ENCODE assay signal across 21 cellular contexts in genomic region chr3:123621510-123622189, GRCh38. TPM values are rescaled to one million over a fixed set of nuclear protein-coding genes. Genes with fewer than 3 reads are reported as not detected.
A peak's percentile ranks its signal among the peaks of the same experiment; 100 is the strongest.
DNase-seq lines count a peak whose midpoint lies in the region; ATAC-seq and TF ChIP-seq lines count a peak whose summit lies in the region.
"Had no signal": no experiment of that assay in that cellular context is flagged by ENCODE, and none has a peak within 500 bp of the region (broad histone marks: within the 10 kb centered on the region; RNA-seq: fewer than 3 reads in every experiment).

No MANE protein-coding gene starts in this region.

- no peak for ATAC-seq in HG03439 (IDR thresholded peaks at IDR 0.05; ENCODE audit: unreplicated experiment)
- no peak for ATAC-seq in effector memory CD8-positive, alpha-beta T cell (replicated peaks)

- TF ChIP-seq EP300 in transverse colon (IDR thresholded peaks at IDR 0.05; ENCODE audit: low read depth): no peak

- peaks cover 0 to 7% (median 4%) of the 10 kb centered on the region in 4 donors for H3K4me1 ChIP-seq in transverse colon

- H3K36me3 Mint-ChIP-seq in nephron progenitor cell (ENCODE audit: low read depth): peaks cover 14% of the 10 kb centered on the region
- no peaks in the 10 kb centered on the region for H3K36me3 Mint-ChIP-seq in effector memory CD8-positive, alpha-beta T cell (ENCODE audit: insufficient read depth)
- H3K36me3 Mint-ChIP-seq: mesothelial cell of epicardium had no signal

- H3K4me3 ChIP-seq in epithelial cell of esophagus (ENCODE audit: low read length): no peak overlapping the region
- no peak overlapping the region for H3K4me3 ChIP-seq in transverse colon
- H3K4me3 ChIP-seq: hepatocyte had no signal

- 86 to 96% methylated on average over 4 to 11 of the region's 11 CpGs for WGBS in transverse colon (ENCODE audit: low coverage in 1 of 2), 2 donors

- in situ Hi-C loops in transverse colon (cut with MboI; ENCODE audit: low pct_ligation_motif_present in 1 of 4, low pct_unique_long_range_greater_than_20kb in 1 of 4, low sequenced_read_pairs in 3 of 4): no loop called here

- H3K4me1 Mint-ChIP-seq in nephron progenitor cell: peaks cover 15% of the 10 kb centered on the region
- H3K4me1 Mint-ChIP-seq in effector memory CD8-positive, alpha-beta T cell (ENCODE audit: low read depth in 2 of 2): peaks cover 0 to 5% of the 10 kb centered on the region in 2 donors

- H3K9me3 Mint-ChIP-seq in nephron progenitor cell: no peaks in the 10 kb centered on the region
- no peaks in the 10 kb centered on the region for H3K9me3 Mint-ChIP-seq in effector memory CD8-positive, alpha-beta T cell
- H3K9me3 Mint-ChIP-seq: activated B cell treated with CpG ODN at 0.5 μM for 24 hours; activated T-helper 1 cell treated with anti-CD3 and anti-CD28 coated beads, Interleukin-12 subunit alpha, Interleukin-12 subunit beta, Interleukin-2, Interleukin-4 antibody, amounts not matched to agents 30 ng/mL and 10 ng/mL and 1 ng/mL, durations not matched to agents 14 hours and 24 hours and 36 hours; H9; mesothelial cell of epicardium; T-helper 1 cell treated with Interleukin-12 subunit alpha and Interleukin-12 subunit beta and Interleukin-4 antibody, amounts not matched to agents 30 μg/mL and 1 μg/mL, for 36 hours had no signal

- H3K36me3 ChIP-seq in transverse colon: peaks cover 0 to 10% (median 0%) of the 10 kb centered on the region in 4 donors

- H3K27me3 Mint-ChIP-seq in nephron progenitor cell (ENCODE audit: low read depth, poor library complexity): no peaks in the 10 kb centered on the region
- H3K27me3 Mint-ChIP-seq in effector memory CD8-positive, alpha-beta T cell: peaks cover 0 to 11% of the 10 kb centered on the region in 2 donors
- H3K27me3 Mint-ChIP-seq: activated B cell treated with CpG ODN at 0.5 μM for 24 hours had no signal

- TF ChIP-seq CTCF in VCaP (conservative IDR thresholded peaks at IDR 0.05) (no peak), epithelial cell of esophagus (IDR thresholded peaks at IDR 0.05; ENCODE audit: insufficient read depth, low read depth, low read length, missing control alignments) (no peak), nephron progenitor cell (IDR thresholded peaks at IDR 0.05) (no peak), transverse colon (IDR thresholded peaks at IDR 0.05) (no peak)

- DNase-seq in epithelial cell of esophagus (ENCODE audit: low read depth): peak; percentile 49
- no peak for DNase-seq in nephron progenitor cell
- DNase-seq in transverse colon: no peak
- DNase-seq in DMS153 treated with DMSO at 0.1 percent for 48 hours (lab: John Stamatoyannopoulos, UW; ENCODE audit: unreplicated experiment): no peak
- no peak for DNase-seq in effector memory CD8-positive, alpha-beta T cell
- DNase-seq: activated B cell treated with CpG ODN at 0.5 μM for 24 hours; caudate nucleus; effector memory CD4-positive, alpha-beta T cell; H9; islet precursor cell; NCI-H187; retina; Right ventricle myocardium superior; stimulated activated naive CD4-positive, alpha-beta T cell had no signal

- H3K27ac Mint-ChIP-seq in nephron progenitor cell: peak overlapping the region; percentile 54
- no peak overlapping the region for H3K27ac Mint-ChIP-seq in effector memory CD8-positive, alpha-beta T cell
- H3K27ac Mint-ChIP-seq: activated B cell treated with CpG ODN at 0.5 μM for 24 hours; activated T-helper 1 cell treated with anti-CD3 and anti-CD28 coated beads, Interleukin-12 subunit alpha, Interleukin-12 subunit beta, Interleukin-2, Interleukin-4 antibody, amounts not matched to agents 30 ng/mL and 10 ng/mL and 1 ng/mL, durations not matched to agents 14 hours and 24 hours and 36 hours; H9; mesothelial cell of epicardium; T-helper 1 cell treated with Interleukin-12 subunit alpha and Interleukin-12 subunit beta and Interleukin-4 antibody, amounts not matched to agents 30 μg/mL and 1 μg/mL, for 36 hours had no signal

- no peak for TF ChIP-seq POLR2A in transverse colon (IDR thresholded peaks at IDR 0.05)

- no peaks in the 10 kb centered on the region for H3K27me3 ChIP-seq in transverse colon
- H3K27me3 ChIP-seq: hepatocyte had no signal

- no peak overlapping the region for H3K4me3 Mint-ChIP-seq in nephron progenitor cell
- H3K4me3 Mint-ChIP-seq in effector memory CD8-positive, alpha-beta T cell: no peak overlapping the region
- H3K4me3 Mint-ChIP-seq: activated B cell treated with CpG ODN at 0.5 μM for 24 hours; activated T-helper 1 cell treated with anti-CD3 and anti-CD28 coated beads, Interleukin-12 subunit alpha, Interleukin-12 subunit beta, Interleukin-2, Interleukin-4 antibody, amounts not matched to agents 30 ng/mL and 10 ng/mL and 1 ng/mL, durations not matched to agents 14 hours and 24 hours and 36 hours; H9; mesothelial cell of epicardium; T-helper 1 cell treated with Interleukin-12 subunit alpha and Interleukin-12 subunit beta and Interleukin-4 antibody, amounts not matched to agents 30 μg/mL and 1 μg/mL, for 36 hours had no signal

- H3K27ac ChIP-seq in VCaP (peak overlapping the region; percentile 25; the same call in 1 of the 2 replicates), transverse colon (peak overlapping the region; percentile 79 to 91 (median 83))

- intact Hi-C loops in transverse colon (cut with DNase I; ENCODE audit: low total_unique reads): no loop called here

- H3K9me3 ChIP-seq in transverse colon: no peaks in the 10 kb centered on the region
- H3K9me3 ChIP-seq: Caco-2 had no signal

RNA-seq across cellular contexts. Expression of gene HACD2, which starts 36.8 kb away (rescaled TPM):
- 10 to 100 TPM; 11.9 to 70.5 (median 48.2) TPM for total RNA-seq in transverse colon
